8 cellular contexts compared by ENCODE assay signal in genomic region chr10:24617771-24618396, GRCh38.
A peak's percentile ranks its signal among the peaks of the same experiment; 100 is the strongest.
DNase-seq lines count a peak whose midpoint lies in the region; ATAC-seq and TF ChIP-seq lines count a peak whose summit lies in the region.

No MANE protein-coding gene starts in this region.

- no peaks in the 10 kb centered on the region for H3K27me3 Mint-ChIP-seq in activated T-helper 17 cell treated with anti-CD3 and anti-CD28 coated beads, Interleukin-2, amount 50 U/mL, for 72 hours
- H3K27me3 Mint-ChIP-seq in progenitor cell of endocrine pancreas: no peaks in the 10 kb centered on the region

- H3K36me3 Mint-ChIP-seq in activated T-helper 17 cell treated with anti-CD3 and anti-CD28 coated beads, Interleukin-2, amount 50 U/mL, for 72 hours (ENCODE audit: low read depth): no peaks in the 10 kb centered on the region
- peaks cover 21% of the 10 kb centered on the region for H3K36me3 Mint-ChIP-seq in progenitor cell of endocrine pancreas (ENCODE audit: insufficient read depth)

- no peak overlapping the region for H3K27ac ChIP-seq in OCI-LY3 (ENCODE audit: low read length)

- peaks cover 8% of the 10 kb centered on the region for H3K4me1 Mint-ChIP-seq in activated T-helper 17 cell treated with anti-CD3 and anti-CD28 coated beads, Interleukin-2, amount 50 U/mL, for 72 hours
- no peaks in the 10 kb centered on the region for H3K4me1 Mint-ChIP-seq in progenitor cell of endocrine pancreas (ENCODE audit: low read depth)

- no peaks in the 10 kb centered on the region for H3K9me3 Mint-ChIP-seq in activated T-helper 17 cell treated with anti-CD3 and anti-CD28 coated beads, Interleukin-2, amount 50 U/mL, for 72 hours
- no peaks in the 10 kb centered on the region for H3K9me3 Mint-ChIP-seq in progenitor cell of endocrine pancreas (ENCODE audit: low read depth)

- ATAC-seq in activated T-helper 17 cell treated with anti-CD3 and anti-CD28 coated beads, Interleukin-2, amount 50 U/mL, for 72 hours (replicated peaks): peak; percentile 52
- ATAC-seq in GM21786 (IDR thresholded peaks at IDR 0.05; ENCODE audit: unreplicated experiment): no peak

- H3K4me3 ChIP-seq in HAP-1 (no peak overlapping the region), OCI-LY3 (ENCODE audit: low read length) (no peak overlapping the region)

- no peaks in the 10 kb centered on the region for H3K27me3 ChIP-seq in HAP-1 (ENCODE audit: low read depth)
- H3K27me3 ChIP-seq in OCI-LY3 (ENCODE audit: low read depth, low read length): no peaks in the 10 kb centered on the region

- H3K4me3 Mint-ChIP-seq in activated T-helper 17 cell treated with anti-CD3 and anti-CD28 coated beads, Interleukin-2, amount 50 U/mL, for 72 hours: peak overlapping the region; percentile 2
- no peak overlapping the region for H3K4me3 Mint-ChIP-seq in progenitor cell of endocrine pancreas (ENCODE audit: low read depth)

- H2AFZ ChIP-seq in OCI-LY3 (ENCODE audit: low read depth, low read length): no peak overlapping the region

- TF ChIP-seq CTCF in OCI-LY3 (IDR thresholded peaks at IDR 0.05; ENCODE audit: low read depth, low read length): peak; percentile 77
- TF ChIP-seq CTCF in progenitor cell of endocrine pancreas (IDR thresholded peaks at IDR 0.05; ENCODE audit: unreplicated experiment): peak; percentile 79

- DNase-seq in D341Med (ENCODE audit: low spot score) (peak; percentile 78), HAP-1 (ENCODE audit: low spot score in 2 of 2) (peak; percentile 61 to 81), foreskin melanocyte (peak; percentile 38), progenitor cell of endocrine pancreas (ENCODE audit: low spot score, unreplicated experiment) (peak; percentile 12), ureter (ENCODE audit: low spot score) (no peak)

- no peaks in the 10 kb centered on the region for H3K9me3 ChIP-seq in HAP-1
- H3K9me3 ChIP-seq in OCI-LY3 (ENCODE audit: insufficient read depth, low read length): no peaks in the 10 kb centered on the region

- in situ Hi-C loops in HAP-1 (cut with MboI; ENCODE audit: low sequenced_read_pairs): no loop called here

- no peaks in the 10 kb centered on the region for H3K79me2 ChIP-seq in OCI-LY3 (ENCODE audit: low read length)

- no peaks in the 10 kb centered on the region for H4K20me1 ChIP-seq in OCI-LY3 (ENCODE audit: insufficient read depth, low read length)

- no peak overlapping the region for H3K9ac ChIP-seq in OCI-LY3 (ENCODE audit: low read length)

- peaks cover 6% of the 10 kb centered on the region for H3K36me3 ChIP-seq in HAP-1 (replicated peaks)
- no peaks in the 10 kb centered on the region for H3K36me3 ChIP-seq in OCI-LY3 (replicated peaks; ENCODE audit: low read depth, low read length)

- H3K4me2 ChIP-seq in OCI-LY3 (ENCODE audit: low read length): no peak overlapping the region

- H3K4me1 ChIP-seq in HAP-1: no peaks in the 10 kb centered on the region
- peaks cover 4% of the 10 kb centered on the region for H3K4me1 ChIP-seq in OCI-LY3 (ENCODE audit: low read length)

- no peak overlapping the region for H3K27ac Mint-ChIP-seq in activated T-helper 17 cell treated with anti-CD3 and anti-CD28 coated beads, Interleukin-2, amount 50 U/mL, for 72 hours
- H3K27ac Mint-ChIP-seq in progenitor cell of endocrine pancreas: no peak overlapping the region
